Comparison of ENCODE assay signal across 8 cellular contexts in the genomic region with DNA sequence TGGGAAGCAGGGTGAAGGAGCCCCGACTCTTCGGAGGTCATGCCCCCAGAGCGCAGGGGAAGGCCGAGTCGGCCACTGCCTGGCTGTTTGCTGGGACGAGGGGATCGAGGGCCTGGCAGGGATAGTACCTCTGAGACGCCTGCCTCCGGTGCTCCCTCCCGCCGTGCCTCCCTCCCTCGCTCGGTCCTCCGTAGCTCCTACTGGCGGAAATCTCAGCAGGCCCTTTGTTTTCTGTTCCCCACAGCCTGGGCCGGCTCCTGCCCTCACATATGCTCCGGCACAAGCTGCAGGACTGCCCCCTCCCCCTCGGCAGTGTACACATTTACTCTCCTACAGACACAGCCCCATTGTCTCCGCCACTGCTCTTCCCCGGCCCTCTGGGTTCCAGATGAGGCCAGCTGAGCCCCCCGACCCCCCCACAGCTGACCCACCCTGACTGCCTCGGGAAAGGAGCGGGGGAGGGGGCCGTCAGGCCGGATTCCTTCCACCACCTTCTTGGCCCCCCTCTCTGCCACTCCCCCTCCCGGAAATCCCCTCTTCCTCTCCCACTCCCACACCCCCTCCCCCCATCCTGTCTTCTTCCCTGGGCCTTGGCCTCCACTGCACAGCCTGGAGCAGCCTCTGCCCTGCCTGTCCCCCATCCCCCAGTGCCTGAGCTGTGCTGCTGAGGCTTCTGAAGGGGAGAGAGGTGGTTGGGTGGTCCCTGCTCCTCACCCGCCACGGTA. TPM values are rescaled to one million over a fixed set of nuclear protein-coding genes. Genes with fewer than 3 reads are reported as not detected.
DNase-seq lines count a peak whose midpoint lies in the region; ATAC-seq and TF ChIP-seq lines count a peak whose summit lies in the region.

No MANE protein-coding gene starts in this region.

- peaks cover 13 to 30% of the 10 kb centered on the region in 2 experiments for H3K4me1 Mint-ChIP-seq in H9

- no peak overlapping the region; the same call in 1 of the 2 replicates for H2BK15ac ChIP-seq in H9 (ENCODE audit: low read depth, low read length)

- DNase-seq in Ammon's horn (ENCODE audit: low spot score) = peak; percentile 97
- peak; percentile 77 for DNase-seq in H9
- DNase-seq in Peyer's patch = peak; percentile 63 to 74 (median 74)
- DNase-seq in colonic mucosa = peak; percentile 67
- peak; percentile 63 to 75 for DNase-seq in left colon
- DNase-seq in stimulated activated CD4-positive, alpha-beta T cell treated with anti-CD3 and anti-CD28 coated beads, Interleukin-4, amount 100 ng/mL, for 4 hours = peak; percentile 27 to 34
- no peak for DNase-seq in UCSD-AML1 (lab: John Stamatoyannopoulos, UW; ENCODE audit: unreplicated experiment)
- no peak for DNase-seq in kidney glomerular epithelial cell (lab: John Stamatoyannopoulos, UW)

- H3K4me3 Mint-ChIP-seq in H9 = peak overlapping the region; percentile 87 to 93

- H3K18ac ChIP-seq in H9 (ENCODE audit: insufficient read length, low read depth, low read length) = peak overlapping the region; percentile 94

- peak overlapping the region; percentile 95 to 98 (median 97) for H3K27ac Mint-ChIP-seq in H9

- no peaks in the 10 kb centered on the region for H3K9me3 Mint-ChIP-seq in H9

- no CpG with 5 or more reads among the region's 28 CpGs for WGBS in H9 (ENCODE audit: extremely low coverage, insufficient read length, low lambda C conversion rate)

- peaks cover 16% of the 10 kb centered on the region; the same call in 1 of the 2 replicates for H3K79me2 ChIP-seq in H9 (ENCODE audit: insufficient read depth, low read length)

- peaks cover 33 to 63% (median 33%) of the 10 kb centered on the region in 3 experiments; a peak in 6 of 7 replicates for H3K36me3 Mint-ChIP-seq in H9 (ENCODE audit: insufficient read depth in 1 of 3, low read depth in 3 of 3)

- peak overlapping the region; percentile 82 for H4K91ac ChIP-seq in H9 (ENCODE audit: insufficient read length, low read depth, low read length)

- no peaks in the 10 kb centered on the region for H3K9me3 ChIP-seq in H9 (ENCODE audit: control insufficient read depth, low read depth, low read length)
- no peaks in the 10 kb centered on the region for H3K9me3 ChIP-seq in Peyer's patch
- H3K9me3 ChIP-seq in colonic mucosa = no peaks in the 10 kb centered on the region

- H3K27me3 ChIP-seq in H9 (ENCODE audit: insufficient read depth, low read length) (no peaks in the 10 kb centered on the region), Peyer's patch (no peaks in the 10 kb centered on the region), colonic mucosa (no peaks in the 10 kb centered on the region)

- peaks cover 5% of the 10 kb centered on the region; the same call in 1 of the 2 replicates for H3K4me1 ChIP-seq in H9 (ENCODE audit: insufficient read depth, low read length)
- peaks cover 3 to 59% (median 35%) of the 10 kb centered on the region in 4 donors for H3K4me1 ChIP-seq in Peyer's patch
- peaks cover 29% of the 10 kb centered on the region for H3K4me1 ChIP-seq in colonic mucosa

- peak overlapping the region; percentile 15 for H2BK12ac ChIP-seq in H9 (ENCODE audit: insufficient read length, low read depth, low read length)

- no peaks in the 10 kb centered on the region for H4K20me1 ChIP-seq in H9 (ENCODE audit: control insufficient read depth, insufficient read depth, insufficient read length)

- no peak for TF ChIP-seq CTCF in H9 (conservative IDR thresholded peaks at IDR 0.05)
- no peak for TF ChIP-seq CTCF in Peyer's patch (IDR thresholded peaks at IDR 0.05)
- no peak for TF ChIP-seq CTCF in colonic mucosa (IDR thresholded peaks at IDR 0.05)

- H3K23me2 ChIP-seq in H9 (ENCODE audit: insufficient read length, low read depth, low read length, poor library complexity, severe bottlenecking) = peaks cover 15% of the 10 kb centered on the region

- H3T11ph ChIP-seq in H9 (ENCODE audit: low read length) = no peak overlapping the region

- peak overlapping the region; percentile 91 for H3K14ac ChIP-seq in H9 (ENCODE audit: insufficient read depth, low read length)

- H2BK20ac ChIP-seq in H9 (ENCODE audit: low read depth, low read length, poor library complexity, severe bottlenecking) = no peak overlapping the region

- TF ChIP-seq POLR2A in Peyer's patch (IDR thresholded peaks at IDR 0.05) = no peak

- no peak overlapping the region for H2AK5ac ChIP-seq in H9 (ENCODE audit: insufficient read length, low read length)

- peak overlapping the region; percentile 20 for H4K8ac ChIP-seq in H9 (replicated peaks; ENCODE audit: insufficient read length, low read depth, low read length)

- peak overlapping the region; percentile 79 to 97 (median 90) for H3K4me3 ChIP-seq in Peyer's patch
- H3K4me3 ChIP-seq in colonic mucosa = peak overlapping the region; percentile 77

- no peak overlapping the region for H3K56ac ChIP-seq in H9 (ENCODE audit: insufficient read length, low read depth, low read length)

- H2AFZ ChIP-seq in H9 (ENCODE audit: low read length) = no peak overlapping the region

- H3K4me2 ChIP-seq in H9 (ENCODE audit: insufficient read depth, insufficient read length, low read length) = peak overlapping the region; percentile 84

- H3K23ac ChIP-seq in H9 (ENCODE audit: insufficient read length, low read depth, low read length) = no peak overlapping the region

- H3K36me3 ChIP-seq in Peyer's patch = peaks cover 0 to 24% (median 0%) of the 10 kb centered on the region in 3 donors
- peaks cover 11% of the 10 kb centered on the region for H3K36me3 ChIP-seq in colonic mucosa

- no peaks in the 10 kb centered on the region; the same call in none of the 2 replicates for H3K27me3 Mint-ChIP-seq in H9 (ENCODE audit: low read depth)

- no peaks in the 10 kb centered on the region for H3K79me1 ChIP-seq in H9 (ENCODE audit: insufficient read depth, low read depth, low read length, poor library complexity, severe bottlenecking)

- H4K5ac ChIP-seq in H9 (ENCODE audit: insufficient read length, low read depth, low read length) = peak overlapping the region; percentile 24

- intact Hi-C loops in colonic mucosa (cut with DNase I) = no loop called here
- intact Hi-C loops in left colon (cut with DNase I, micrococcal nuclease) = no loop called here

- ATAC-seq in left colon = peak; percentile 3

- H3K27ac ChIP-seq in H9 (ENCODE audit: insufficient read length, low read depth, low read length) = peak overlapping the region; percentile 61
- H3K27ac ChIP-seq in Peyer's patch = peak overlapping the region; percentile 99 to 100 (median 99)
- peak overlapping the region; percentile 95 for H3K27ac ChIP-seq in colonic mucosa

- H2BK120ac ChIP-seq in H9 (ENCODE audit: low read depth, low read length, poor library complexity, severe bottlenecking) = peak overlapping the region; percentile 93

- peak overlapping the region; percentile 39 for H3K4ac ChIP-seq in H9 (ENCODE audit: low read depth, low read length)

- peak overlapping the region; percentile 45 for H2BK5ac ChIP-seq in H9 (ENCODE audit: insufficient read length, low read length)

- H3K9ac ChIP-seq in H9 (ENCODE audit: extremely low read depth, insufficient read length, low read length) (peak overlapping the region; percentile 95), colonic mucosa (ENCODE audit: low read depth in 2 of 2, low read length in 2 of 2) (peak overlapping the region; percentile 81 to 85)

RNA-seq across cellular contexts. Expression of a gene that starts 1.4 kb away (rescaled TPM):
- total RNA-seq in H9 (2021) (227 and 237 TPM in 2 replicates), Peyer's patch (100 to 1,000 TPM in 3 of 4 donors, 10 to 100 TPM in 1; 83.3 to 228 (median 184) TPM), colonic mucosa (100 to 1,000 TPM in 1 of 2 donors, 10 to 100 TPM in 1; 92.1 to 128 TPM), left colon (100 to 1,000 TPM; 116 to 136 TPM)

RNA-seq across cellular contexts. Expression of a gene that starts 16.6 kb away (rescaled TPM):
- total RNA-seq in H9 (2021) (16.6 and 18.8 TPM in 2 replicates), Peyer's patch (10 to 100 TPM in 2 of 4 donors, 1 to 10 TPM in 2; 7.4 to 89.1 (median 14.0) TPM), colonic mucosa (1 to 10 TPM; 3.0 to 6.7 TPM), left colon (1 to 10 TPM; 5.6 to 5.7 TPM)

RNA-seq across cellular contexts. Expression of a gene that starts 19.2 kb away (rescaled TPM):
- 46.4 and 50.7 TPM in 2 replicates for total RNA-seq in H9 (2021)
- 1 to 10 TPM; 3.3 to 9.1 (median 5.8) TPM for total RNA-seq in Peyer's patch
- total RNA-seq in colonic mucosa = 10 to 100 TPM in 1 of 2 donors, 1 to 10 TPM in 1; 5.7 to 20.4 TPM
- 10 to 100 TPM in 1 of 2 donors, 1 to 10 TPM in 1; 7.1 to 12.8 TPM for total RNA-seq in left colon

RNA-seq across cellular contexts. Expression of a gene that starts 25.4 kb away (rescaled TPM):
- total RNA-seq in H9 (2021) = 2,008 and 2,053 TPM in 2 replicates
- 100 to 1,000 TPM; 214 to 675 (median 268) TPM for total RNA-seq in Peyer's patch
- 1,000 to 10,000 TPM; 1,201 to 1,388 TPM for total RNA-seq in colonic mucosa
- 1,000 to 10,000 TPM; 1,131 to 1,234 TPM for total RNA-seq in left colon

RNA-seq across cellular contexts. Expression of a gene that starts 27.5 kb away (rescaled TPM):
- 189 and 190 TPM in 2 replicates for total RNA-seq in H9 (2021)
- 10 to 100 TPM; 14.5 to 69.3 (median 30.2) TPM for total RNA-seq in Peyer's patch
- 10 to 100 TPM in 1 of 2 donors, 1 to 10 TPM in 1; 6.2 to 14.0 TPM for total RNA-seq in colonic mucosa
- 10 to 100 TPM in 1 of 2 donors, 1 to 10 TPM in 1; 6.9 to 17.4 TPM for total RNA-seq in left colon

Comparison
In these comparisons a context has a peak if more than half of its experiments do, and no peak if none do; other contexts are left out.
1. DNase-seq: peak in Ammon's horn (single experiment), H9 (single experiment), Peyer's patch (3 of 3), colonic mucosa (single experiment), left colon (2 of 2) and stimulated activated CD4-positive, alpha-beta T cell treated with anti-CD3 and anti-CD28 coated beads, Interleukin-4, amount 100 ng/mL, for 4 hours (2 of 2); none in UCSD-AML1 (single experiment) and kidney glomerular epithelial cell (single experiment).
2. Peak in every context shown above with its lines, with median percentiles within 50 percentile points of each other: H3K27ac ChIP-seq.